ENCODE assay signal across 18 cellular contexts in genomic region chr13:57638147-57638890, GRCh38. TPM values are rescaled to one million over a fixed set of nuclear protein-coding genes. Genes with fewer than 3 reads are reported as not detected.
"Had no signal": no experiment of that assay in that cellular context is flagged by ENCODE, and none has a peak within 500 bp of the region (broad histone marks: within the 10 kb centered on the region; RNA-seq: fewer than 3 reads in every experiment).

No MANE protein-coding gene starts in this region.

- H3K36me3 ChIP-seq: colonic mucosa, esophagus squamous epithelium, right atrium auricular region, tibial artery, upper lobe of left lung, vagina had no signal

- H3K27ac ChIP-seq: colonic mucosa, esophagus squamous epithelium, right atrium auricular region, tibial artery, vagina had no signal

- H3K27me3 ChIP-seq: right atrium auricular region, vagina had no signal

- H3K9me3 ChIP-seq: colonic mucosa, right atrium auricular region, vagina had no signal

- H3K4me1 ChIP-seq: colonic mucosa, upper lobe of left lung, vagina had no signal

- DNase-seq: caudate nucleus; colonic mucosa; effector memory CD4-positive, alpha-beta T cell; esophagus squamous epithelium; foreskin fibroblast; head of caudate nucleus; hippocampal formation; kidney glomerular epithelial cell; natural killer cell; posterior cingulate gyrus; small intestine; stimulated activated CD4-positive, alpha-beta T cell treated with anti-CD3 and anti-CD28 coated beads, Interleukin-2, amount 100 ng/mL, for 48 hours; stimulated activated naive CD4-positive, alpha-beta T cell treated with Interleukin-2 at 50 U/mL for 16 hours; tibial artery; upper lobe of left lung had no signal

- H3K4me3 ChIP-seq: colonic mucosa, right atrium auricular region, tibial artery, vagina had no signal

- ATAC-seq: natural killer cell had no signal

RNA-seq across cellular contexts. Expression of gene PCDH17, which starts 6.8 kb away (rescaled TPM):
- total RNA-seq: myocyte, natural killer cell had no signal
